In genomic region chr9:20770947-20771346, GRCh38 we compare ENCODE assay signal across 22 cellular contexts.
DNase-seq lines count a peak whose midpoint lies in the region; ATAC-seq, FAIRE-seq and TF ChIP-seq lines count a peak whose summit lies in the region.
"Had no signal": no experiment of that assay in that cellular context is flagged by ENCODE, and none has a peak within 500 bp of the region (broad histone marks: within the 10 kb centered on the region; RNA-seq: fewer than 3 reads in every experiment).

No MANE protein-coding gene starts in this region.

- peaks cover 36% of the 10 kb centered on the region for H3K36me3 Mint-ChIP-seq in MCF 10A (ENCODE audit: insufficient read depth, unreplicated experiment)
- H3K36me3 Mint-ChIP-seq in endodermal cell (ENCODE audit: low read depth): peaks cover 46% of the 10 kb centered on the region
- H3K36me3 Mint-ChIP-seq in progenitor cell of endocrine pancreas (ENCODE audit: insufficient read depth): peaks cover 34% of the 10 kb centered on the region
- H3K36me3 Mint-ChIP-seq in natural killer cell: peaks cover 23% of the 10 kb centered on the region

- H3K27me3 ChIP-seq in breast epithelium (no peaks in the 10 kb centered on the region), endodermal cell (ENCODE audit: control insufficient read depth, insufficient read depth, low read length, poor library complexity, severe bottlenecking) (no peaks in the 10 kb centered on the region)
- H3K27me3 ChIP-seq: BLaER1 had no signal

- H3K9me3 ChIP-seq in breast epithelium (no peaks in the 10 kb centered on the region), endodermal cell (ENCODE audit: control insufficient read depth, low read length) (peaks cover 15% of the 10 kb centered on the region)
- H3K9me3 ChIP-seq: BLaER1, Caco-2, HAP-1 had no signal

- no peak for FAIRE-seq in urothelium cell line (lab: Jason Lieb, UNC)
- FAIRE-seq: A204.1, G401.6, GM12892, H54 had no signal

- H3K4me1 ChIP-seq in breast epithelium: no peaks in the 10 kb centered on the region
- no peaks in the 10 kb centered on the region for H3K4me1 ChIP-seq in endodermal cell (ENCODE audit: control insufficient read depth, insufficient read depth, low read length)
- H3K4me1 ChIP-seq: BLaER1, Caco-2, HAP-1 had no signal

- DNase-seq in MCF 10A (ENCODE audit: unreplicated experiment) (no peak), breast epithelium (ENCODE audit: low spot score in 2 of 2) (no peak), endodermal cell (no peak), progenitor cell of endocrine pancreas (ENCODE audit: low spot score, unreplicated experiment) (no peak), urothelium cell line (ENCODE audit: low spot score) (no peak), natural killer cell (no peak)
- DNase-seq: Caco-2; CD4-positive, CD25-positive, alpha-beta regulatory T cell; CD8-positive, alpha-beta T cell; DMS153; DND-41; GOT3; HFFc6 had no signal

- no peak for ATAC-seq in natural killer cell
- ATAC-seq: CD8-positive, alpha-beta T cell had no signal

- H3K27me3 Mint-ChIP-seq in MCF 10A (ENCODE audit: insufficient read depth, unreplicated experiment) (no peaks in the 10 kb centered on the region), endodermal cell (ENCODE audit: insufficient read depth) (no peaks in the 10 kb centered on the region), progenitor cell of endocrine pancreas (no peaks in the 10 kb centered on the region), natural killer cell (ENCODE audit: low read depth in 2 of 2) (no peaks in the 10 kb centered on the region)
- H3K27me3 Mint-ChIP-seq: B cell; CD4-positive, CD25-positive, alpha-beta regulatory T cell had no signal

- H3K9me3 Mint-ChIP-seq in MCF 10A (ENCODE audit: unreplicated experiment) (peaks cover 6% of the 10 kb centered on the region), endodermal cell (peaks cover 11% of the 10 kb centered on the region), progenitor cell of endocrine pancreas (ENCODE audit: low read depth) (peaks cover 3% of the 10 kb centered on the region), natural killer cell (no peaks in the 10 kb centered on the region)
- H3K9me3 Mint-ChIP-seq: HFFc6 had no signal

- no peak overlapping the region for H3K9ac ChIP-seq in endodermal cell (ENCODE audit: extremely low read depth, low read length, poor library complexity, severe bottlenecking)
- H3K9ac ChIP-seq: BLaER1 had no signal

- no peak for TF ChIP-seq POLR2A in breast epithelium (IDR thresholded peaks at IDR 0.05)

- WGBS in endodermal cell (ENCODE audit: insufficient coverage in 1 of 2, insufficient read length in 1 of 2), 2 experiments: 93 to 100% methylated on average over 1 of the region's 1 CpG

- H3K4me3 ChIP-seq in breast epithelium (no peak overlapping the region), endodermal cell (ENCODE audit: low read length) (no peak overlapping the region)
- H3K4me3 ChIP-seq: BLaER1, HAP-1 had no signal

- H3K36me3 ChIP-seq in breast epithelium (no peaks in the 10 kb centered on the region), endodermal cell (ENCODE audit: control insufficient read depth, insufficient read depth, low read length) (peaks cover 44% of the 10 kb centered on the region)

- TF ChIP-seq CTCF in MCF 10A (IDR thresholded peaks at IDR 0.05; ENCODE audit: unreplicated experiment): no peak
- no peak for TF ChIP-seq CTCF in breast epithelium (IDR thresholded peaks at IDR 0.05)
- no peak for TF ChIP-seq CTCF in endodermal cell (conservative IDR thresholded peaks at IDR 0.05)
- no peak for TF ChIP-seq CTCF in progenitor cell of endocrine pancreas (IDR thresholded peaks at IDR 0.05; ENCODE audit: unreplicated experiment)
- TF ChIP-seq CTCF in natural killer cell (IDR thresholded peaks at IDR 0.05): no peak

- H3K4me3 Mint-ChIP-seq in MCF 10A (ENCODE audit: unreplicated experiment): no peak overlapping the region
- no peak overlapping the region for H3K4me3 Mint-ChIP-seq in endodermal cell
- H3K4me3 Mint-ChIP-seq in progenitor cell of endocrine pancreas (ENCODE audit: low read depth): no peak overlapping the region
- H3K4me3 Mint-ChIP-seq in natural killer cell: no peak overlapping the region
- H3K4me3 Mint-ChIP-seq: B cell; CD4-positive, CD25-positive, alpha-beta regulatory T cell; CD8-positive, alpha-beta T cell; HFFc6 had no signal

- CTCF ChIA-PET in MCF 10A (lab: Yijun Ruan, JAX): no interaction called here

- peaks cover 5% of the 10 kb centered on the region for H3K4me1 Mint-ChIP-seq in MCF 10A (ENCODE audit: insufficient read depth, unreplicated experiment)
- H3K4me1 Mint-ChIP-seq in endodermal cell: no peaks in the 10 kb centered on the region
- no peaks in the 10 kb centered on the region for H3K4me1 Mint-ChIP-seq in progenitor cell of endocrine pancreas (ENCODE audit: low read depth)
- no peaks in the 10 kb centered on the region for H3K4me1 Mint-ChIP-seq in natural killer cell
- H3K4me1 Mint-ChIP-seq: B cell had no signal

- H3K27ac Mint-ChIP-seq in MCF 10A (ENCODE audit: low read depth, unreplicated experiment) (peak overlapping the region; percentile 39), endodermal cell (peak overlapping the region; percentile 59), progenitor cell of endocrine pancreas (peak overlapping the region; percentile 42), natural killer cell (no peak overlapping the region)
- H3K27ac Mint-ChIP-seq: B cell; CD8-positive, alpha-beta T cell; HFFc6 had no signal

- BruUV-seq in MCF 10A (replicated peaks; lab: Mats Ljungman, UMichigan): no TSS peak

- intact Hi-C loops in MCF 10A (cut with micrococcal nuclease): no loop called here
- intact Hi-C loops in breast epithelium (cut with DNase I; ENCODE audit: low total_unique reads): no loop called here
- intact Hi-C loops in natural killer cell (cut with micrococcal nuclease): no loop called here

- POLR2A ChIA-PET in MCF 10A (lab: Yijun Ruan, JAX): interaction anchor here (0.6 kb wide), 1 partner anchor 731 kb away, joined by 3 read pairs; no protein-coding TSS in a partner anchor

- H3K27ac ChIP-seq in breast epithelium (no peak overlapping the region), endodermal cell (ENCODE audit: low read depth, low read length) (no peak overlapping the region)
- H3K27ac ChIP-seq: 22Rv1, BLaER1, C4-2B had no signal

Comparison
In these comparisons a context has a peak if more than half of its experiments do, and no peak if none do; other contexts are left out.
1. H3K27ac Mint-ChIP-seq: peak in MCF 10A (single experiment), endodermal cell (single experiment) and progenitor cell of endocrine pancreas (single experiment); none in natural killer cell (0 of 2).